13 cellular contexts compared by ENCODE assay signal in genomic region chr2:237964578-237965404, GRCh38. TPM values are rescaled to one million over a fixed set of nuclear protein-coding genes. Genes with fewer than 3 reads are reported as not detected.
DNase-seq lines count a peak whose midpoint lies in the region; ATAC-seq and TF ChIP-seq lines count a peak whose summit lies in the region.
"Had no signal": no experiment of that assay in that cellular context is flagged by ENCODE, and none has a peak within 500 bp of the region (broad histone marks: within the 10 kb centered on the region; RNA-seq: fewer than 3 reads in every experiment).

No MANE protein-coding gene starts in this region.

- H3K4me1 Mint-ChIP-seq in GM23338 = peaks cover 24% of the 10 kb centered on the region
- peaks cover 22% of the 10 kb centered on the region for H3K4me1 Mint-ChIP-seq in activated T-helper 2 cell treated with anti-CD3 and anti-CD28 coated beads, Interferon-gamma antibody, Interleukin-2, Interleukin-4, amounts not matched to agents 10 μg/mL and 5 μg/mL and 100 μg/mL, durations not matched to agents 14 hours and 24 hours and 36 hours (ENCODE audit: low read depth)
- peaks cover 23 to 28% of the 10 kb centered on the region in 2 donors for H3K4me1 Mint-ChIP-seq in immature natural killer cell

- H3K27me3 Mint-ChIP-seq in GM23338 (ENCODE audit: insufficient read depth, low read depth, poor library complexity) (peaks cover 8% of the 10 kb centered on the region), immature natural killer cell (ENCODE audit: low read depth in 3 of 3) (peaks cover 10 to 18% (median 17%) of the 10 kb centered on the region in 3 donors)
- H3K27me3 Mint-ChIP-seq in activated T-helper 2 cell treated with anti-CD3 and anti-CD28 coated beads, Interferon-gamma antibody, Interleukin-2, Interleukin-4, amounts not matched to agents 10 μg/mL and 5 μg/mL and 100 μg/mL, durations not matched to agents 14 hours and 24 hours and 36 hours (ENCODE audit: low read depth) = no peaks in the 10 kb centered on the region

- no peak for DNase-seq in GM23338 (ENCODE audit: low spot score)
- DNase-seq in activated T-helper 2 cell treated with anti-CD3 and anti-CD28 coated beads, Interferon-gamma antibody, Interleukin-2, Interleukin-4, amounts not matched to agents 10 μg/mL and 5 μg/mL and 100 μg/mL, durations not matched to agents 14 hours and 24 hours and 36 hours (ENCODE audit: low spot score) = no peak
- no peak for DNase-seq in immature natural killer cell
- DNase-seq in SHP77 treated with DMSO at 0.1 percent for 48 hours (lab: John Stamatoyannopoulos, UW) = no peak
- DNase-seq in NCI-H1048 (lab: John Stamatoyannopoulos, UW) = no peak
- DNase-seq: NCI-H187 treated with DMSO at 0.1 percent for 48 hours, spleen, uterus had no signal

- H3K36me3 ChIP-seq in ACC112 (ENCODE audit: insufficient read depth, low read length) (0 out of 2 replicates have a peak, but pooled peaks cover 6% of the 10 kb centered on the region), GM23338 (ENCODE audit: insufficient read depth) (no peaks in the 10 kb centered on the region)
- H3K36me3 ChIP-seq: ascending aorta, spleen, uterus had no signal

- H3K4me3 Mint-ChIP-seq in GM23338 = no peak overlapping the region
- H3K4me3 Mint-ChIP-seq in activated T-helper 2 cell treated with anti-CD3 and anti-CD28 coated beads, Interferon-gamma antibody, Interleukin-2, Interleukin-4, amounts not matched to agents 10 μg/mL and 5 μg/mL and 100 μg/mL, durations not matched to agents 14 hours and 24 hours and 36 hours (ENCODE audit: low read depth) = peak overlapping the region; percentile 33
- peak overlapping the region in 4 of 5 donors; percentile 54 to 67 (median 59) for H3K4me3 Mint-ChIP-seq in immature natural killer cell

- H3K4me1 ChIP-seq in ACC112 (ENCODE audit: control insufficient read depth, insufficient read depth, low read length, unreplicated experiment) (peaks cover 13% of the 10 kb centered on the region), GM23338 (ENCODE audit: insufficient read depth) (peaks cover 19% of the 10 kb centered on the region)

- H3K36me3 Mint-ChIP-seq in GM23338 (ENCODE audit: low read depth) (peaks cover 5% of the 10 kb centered on the region; the same call in 2 of the 3 replicates), immature natural killer cell (peaks cover 0 to 3% (median 0%) of the 10 kb centered on the region in 3 donors)
- H3K36me3 Mint-ChIP-seq in activated T-helper 2 cell treated with anti-CD3 and anti-CD28 coated beads, Interferon-gamma antibody, Interleukin-2, Interleukin-4, amounts not matched to agents 10 μg/mL and 5 μg/mL and 100 μg/mL, durations not matched to agents 14 hours and 24 hours and 36 hours (ENCODE audit: low read depth) = peaks cover 22% of the 10 kb centered on the region

- ATAC-seq in GM23338 (no peak), HG02938 (IDR thresholded peaks at IDR 0.05; ENCODE audit: unreplicated experiment) (no peak), HG03457 (IDR thresholded peaks at IDR 0.05; ENCODE audit: unreplicated experiment) (no peak)

- H2AFZ ChIP-seq in ACC112 (ENCODE audit: low read length, unreplicated experiment) (no peak overlapping the region), GM23338 (peak overlapping the region; percentile 38; the same call in 1 of the 2 replicates)

- peaks cover 19% of the 10 kb centered on the region for H4K20me1 ChIP-seq in GM23338 (replicated peaks; ENCODE audit: insufficient read depth)

- H3K9me3 Mint-ChIP-seq in GM23338 (peaks cover 28% of the 10 kb centered on the region), immature natural killer cell (peaks cover 0 to 12% (median 7%) of the 10 kb centered on the region in 6 donors)
- H3K9me3 Mint-ChIP-seq in activated T-helper 2 cell treated with anti-CD3 and anti-CD28 coated beads, Interferon-gamma antibody, Interleukin-2, Interleukin-4, amounts not matched to agents 10 μg/mL and 5 μg/mL and 100 μg/mL, durations not matched to agents 14 hours and 24 hours and 36 hours = peaks cover 15% of the 10 kb centered on the region

- H3K4me3 ChIP-seq in ACC112 (ENCODE audit: low read depth, low read length) (no peak overlapping the region), GM23338 (no peak overlapping the region)
- H3K4me3 ChIP-seq: uterus had no signal

- H3K27ac Mint-ChIP-seq in GM23338 = no peak overlapping the region
- no peak overlapping the region for H3K27ac Mint-ChIP-seq in activated T-helper 2 cell treated with anti-CD3 and anti-CD28 coated beads, Interferon-gamma antibody, Interleukin-2, Interleukin-4, amounts not matched to agents 10 μg/mL and 5 μg/mL and 100 μg/mL, durations not matched to agents 14 hours and 24 hours and 36 hours
- peak overlapping the region in 1 of 6 donors; percentile 14 for H3K27ac Mint-ChIP-seq in immature natural killer cell

- peaks cover 26% of the 10 kb centered on the region for H3K79me2 ChIP-seq in ACC112 (ENCODE audit: control insufficient read depth, insufficient read depth, low read length, unreplicated experiment)
- peaks cover 25% of the 10 kb centered on the region for H3K79me2 ChIP-seq in GM23338 (replicated peaks; ENCODE audit: insufficient read depth)

- peaks cover 5% of the 10 kb centered on the region; the same call in 1 of the 2 replicates for H3F3A ChIP-seq in GM23338 (replicated peaks; ENCODE audit: low read depth)

- no peak for TF ChIP-seq CTCF in GM23338 (conservative IDR thresholded peaks at IDR 0.05; ENCODE audit: low read depth in 2 of 2)

- no peaks in the 10 kb centered on the region for H3K9me2 ChIP-seq in GM23338 (ENCODE audit: insufficient read depth)

- no peak overlapping the region for H3K4me2 ChIP-seq in GM23338

- H3K27ac ChIP-seq in ACC112 (ENCODE audit: low read depth, low read length) (peak overlapping the region; percentile 39), GM23338 (ENCODE audit: low read depth) (no peak overlapping the region)
- H3K27ac ChIP-seq: ascending aorta, C4-2B, spleen, uterus had no signal

- intact Hi-C loops in activated T-helper 2 cell treated with anti-CD3 and anti-CD28 coated beads, Interferon-gamma antibody, Interleukin-2, Interleukin-4, amounts not matched to agents 10 μg/mL and 5 μg/mL and 100 μg/mL, durations not matched to agents 14 hours and 24 hours and 36 hours (cut with micrococcal nuclease) = loop anchor here (5.0 to 10.0 kb wide), 2 partner anchors 42 to 320 kb away; partner anchors contain the start of gene PER2

- H3K27me3 ChIP-seq in ACC112 (ENCODE audit: insufficient read depth, low read length) = no peaks in the 10 kb centered on the region
- no peaks in the 10 kb centered on the region for H3K27me3 ChIP-seq in GM23338 (ENCODE audit: insufficient read depth)
- H3K27me3 ChIP-seq: ascending aorta, spleen, uterus had no signal

TF ChIP-seq in GM23338, 12 proteins besides CTCF, POLR2A, EP300 and RAD21 (continues in another document):
- no peak for TF ChIP-seq CREB1 (CRISPR knock-in tag; IDR thresholded peaks at IDR 0.05; ENCODE audit: low read depth)
- no peak for TF ChIP-seq ZNF114 (CRISPR knock-in tag; IDR thresholded peaks at IDR 0.05)
- TF ChIP-seq ETS1 (IDR thresholded peaks at IDR 0.05) = no peak
- TF ChIP-seq EZH2phosphoT487 (IDR thresholded peaks at IDR 0.05; ENCODE audit: unreplicated experiment) = no peak
- TF ChIP-seq NANOG (IDR thresholded peaks at IDR 0.05; ENCODE audit: borderline replicate concordance) = no peak
- no peak for TF ChIP-seq REST (IDR thresholded peaks at IDR 0.05; ENCODE audit: unreplicated experiment)
- no peak for TF ChIP-seq ZNF331 (CRISPR knock-in tag; IDR thresholded peaks at IDR 0.05; ENCODE audit: low read depth)
- TF ChIP-seq POLR2AphosphoS5 (IDR thresholded peaks at IDR 0.05; ENCODE audit: low read depth) = no peak
- TF ChIP-seq STAT1 (IDR thresholded peaks at IDR 0.05; ENCODE audit: unreplicated experiment) = no peak
- no peak for TF ChIP-seq JUNB (IDR thresholded peaks at IDR 0.05; ENCODE audit: unreplicated experiment)
- no peak for TF ChIP-seq EZH2 (IDR thresholded peaks at IDR 0.05; ENCODE audit: low read depth, unreplicated experiment)

RNA-seq across cellular contexts. Expression of gene UBE2F, which starts 2.0 kb away (rescaled TPM):
- total RNA-seq in GM23338 (2014; rRNA removed; shearing (Covaris generic)) = 56.7 and 106 TPM in 2 replicates
- 91.3 and 98.2 TPM in 2 replicates for polyA plus RNA-seq in GM23338 (2016; fragmentation: Nextera tagmentation; extraction: Ambion mirVana)
- 137 and 146 TPM in 2 replicates for total RNA-seq in activated T-helper 2 cell treated with anti-CD3 and anti-CD28 coated beads, Interferon-gamma antibody, Interleukin-2, Interleukin-4, amounts not matched to agents 10 μg/mL and 5 μg/mL and 100 μg/mL, durations not matched to agents 14 hours and 24 hours and 36 hours
- polyA plus RNA-seq in immature natural killer cell = 100 to 1,000 TPM; 274 to 339 (median 323) TPM
